In the genomic region with DNA sequence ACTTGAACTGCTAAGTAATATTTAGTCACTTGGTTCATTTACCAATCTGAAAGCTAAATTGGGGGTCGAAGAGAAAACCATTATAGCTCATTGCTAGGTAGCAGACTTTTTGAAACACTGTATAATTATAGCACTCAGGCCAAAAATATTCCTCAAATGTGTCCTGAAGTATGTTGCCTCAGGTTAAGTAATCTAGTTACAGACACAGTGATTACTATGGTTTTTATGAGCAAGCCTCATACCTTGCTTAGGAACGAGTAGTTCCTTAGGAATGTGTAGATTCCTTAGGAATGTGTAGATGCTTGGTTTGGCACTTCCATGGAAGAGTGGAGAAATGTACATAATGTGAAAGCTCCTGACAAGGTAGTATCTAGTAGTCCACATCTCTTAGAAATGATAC, we compare ENCODE assay signal across 29 cellular contexts.
DNase-seq lines count a peak whose midpoint lies in the region; ATAC-seq and TF ChIP-seq lines count a peak whose summit lies in the region.
"Had no signal": no experiment of that assay in that cellular context is flagged by ENCODE, and none has a peak within 500 bp of the region (broad histone marks: within the 10 kb centered on the region; RNA-seq: fewer than 3 reads in every experiment).

No MANE protein-coding gene starts in this region.

- intact Hi-C loops in tibial artery (cut with DNase I; ENCODE audit: low total_unique reads): no loop called here

- H3K4me3 ChIP-seq in tibial artery: no peak overlapping the region
- H3K4me3 ChIP-seq: dorsolateral prefrontal cortex, gastrocnemius medialis, SJCRH30, testis, vagina had no signal

- H3K27me3 ChIP-seq in foreskin keratinocyte: no peaks in the 10 kb centered on the region
- no peaks in the 10 kb centered on the region for H3K27me3 ChIP-seq in tibial artery
- H3K27me3 ChIP-seq: dorsolateral prefrontal cortex, gastrocnemius medialis, SJCRH30, testis, vagina had no signal

- H3K27ac Mint-ChIP-seq in HFFc6: peak overlapping the region; percentile 0; the same call in 1 of the 2 replicates
- H3K27ac Mint-ChIP-seq: activated B cell treated with CpG ODN at 0.5 μM for 24 hours; activated naive CD8-positive, alpha-beta T cell treated with anti-CD3 and anti-CD28 coated beads, Interleukin-2, amount 50 U/mL, for 24 hours; stimulated activated naive CD8-positive, alpha-beta T cell treated with anti-CD3 and anti-CD28 coated beads, Interleukin-15, Interleukin-2, amounts not matched to agents 100 ng/mL and 50 ng/mL, for 24 hours had no signal

- H3K27ac ChIP-seq in RWPE1: no peak overlapping the region
- no peak overlapping the region for H3K27ac ChIP-seq in foreskin keratinocyte
- H3K27ac ChIP-seq in tibial artery: no peak overlapping the region
- H3K27ac ChIP-seq: dorsolateral prefrontal cortex, gastrocnemius medialis, parathyroid adenoma, SJCRH30, testis, vagina had no signal

- H3K9me3 ChIP-seq in tibial artery: no peaks in the 10 kb centered on the region
- H3K9me3 ChIP-seq: gastrocnemius medialis, SJCRH30, testis, vagina had no signal

- no peak for TF ChIP-seq CTCF in HFFc6 (IDR thresholded peaks at IDR 0.05)
- no peak for TF ChIP-seq CTCF in RWPE1 (conservative IDR thresholded peaks at IDR 0.05; ENCODE audit: low read depth)
- TF ChIP-seq CTCF in foreskin keratinocyte (conservative IDR thresholded peaks at IDR 0.05): no peak
- TF ChIP-seq CTCF in tibial artery (IDR thresholded peaks at IDR 0.05): no peak

- H3K4me1 Mint-ChIP-seq in HFFc6 (ENCODE audit: low read depth): peaks cover 16% of the 10 kb centered on the region
- H3K4me1 Mint-ChIP-seq: activated B cell treated with CpG ODN at 0.5 μM for 24 hours; activated naive CD8-positive, alpha-beta T cell treated with anti-CD3 and anti-CD28 coated beads, Interleukin-2, amount 50 U/mL, for 24 hours had no signal

- peak; percentile 3 for DNase-seq in AG08395 (ENCODE audit: low spot score)
- DNase-seq in HFFc6: peak; percentile 54
- DNase-seq in RWPE1 (ENCODE audit: low spot score): peak; percentile 33
- peak; percentile 92 to 97 for DNase-seq in foreskin keratinocyte
- DNase-seq in activated CD8-positive, alpha-beta memory T cell treated with anti-CD3 and anti-CD28 coated beads for 24 hours: no peak
- no peak for DNase-seq in tibial artery
- no peak for DNase-seq in left lobe of liver (ENCODE audit: low spot score)
- no peak for DNase-seq in SW480 (ENCODE audit: low spot score)
- DNase-seq: activated B cell treated with CpG ODN at 0.5 μM for 24 hours; activated CD4-positive, alpha-beta T cell treated with anti-CD3 and anti-CD28 coated beads, Interleukin-2, amount 50 U/mL, for 1 hour; activated gamma-delta T cell treated with Interleukin-2 at 50 U/mL for 16 hours; activated naive CD8-positive, alpha-beta T cell treated with anti-CD3 and anti-CD28 coated beads, Interleukin-2, amount 50 U/mL, for 24 hours; activated T-cell treated with anti-CD3 and anti-CD28 coated beads, Interleukin-2, amount 50 U/mL, for 4 hours; dorsolateral prefrontal cortex; gastrocnemius medialis; H7; hippocampal formation; Karpas-422; MV-4-11; NCI-H1436 treated with DMSO at 0.1 percent for 48 hours; NCI-H2081 treated with DMSO at 0.1 percent for 48 hours; NCI-H2227 treated with DMSO at 0.1 percent for 48 hours; SJCRH30; stimulated activated CD4-positive, alpha-beta T cell treated with anti-CD3 and anti-CD28 coated beads, Interleukin-2, amount 100 ng/mL, for 24 hours; stimulated activated CD8-positive, alpha-beta memory T cell treated with anti-CD3 and anti-CD28 coated beads, Interleukin-4, amount 100 ng/mL, for 48 hours; testis had no signal

- H3K9me3 Mint-ChIP-seq in HFFc6: peaks cover 5% of the 10 kb centered on the region; the same call in 1 of the 2 replicates
- H3K9me3 Mint-ChIP-seq: activated T-cell treated with anti-CD3 and anti-CD28 coated beads, Interleukin-2, amount 50 U/mL, for 4 hours; stimulated activated naive CD8-positive, alpha-beta T cell treated with anti-CD3 and anti-CD28 coated beads, Interleukin-15, Interleukin-2, amounts not matched to agents 100 ng/mL and 50 ng/mL, for 24 hours had no signal

- no peaks in the 10 kb centered on the region for H3K36me3 ChIP-seq in tibial artery
- H3K36me3 ChIP-seq: gastrocnemius medialis, SJCRH30, vagina had no signal

- CTCF ChIA-PET in RWPE1 (lab: Yijun Ruan, JAX): no interaction called here

- ATAC-seq in foreskin keratinocyte (peak; percentile 96), left lobe of liver (no peak)
- ATAC-seq: activated naive CD8-positive, alpha-beta T cell treated with anti-CD3 and anti-CD28 coated beads, Interleukin-2, amount 50 U/mL, for 24 hours; activated T-cell treated with anti-CD3 and anti-CD28 coated beads, Interleukin-2, amount 50 U/mL, for 4 hours; gastrocnemius medialis had no signal

- H3K4me1 ChIP-seq in foreskin keratinocyte (no peaks in the 10 kb centered on the region), tibial artery (no peaks in the 10 kb centered on the region)
- H3K4me1 ChIP-seq: gastrocnemius medialis, parathyroid adenoma, SJCRH30, testis, vagina had no signal

- no peak overlapping the region for H3K4me3 Mint-ChIP-seq in HFFc6
- H3K4me3 Mint-ChIP-seq: activated B cell treated with CpG ODN at 0.5 μM for 24 hours; activated naive CD8-positive, alpha-beta T cell treated with anti-CD3 and anti-CD28 coated beads, Interleukin-2, amount 50 U/mL, for 24 hours; activated T-cell treated with anti-CD3 and anti-CD28 coated beads, Interleukin-2, amount 50 U/mL, for 4 hours; stimulated activated naive CD8-positive, alpha-beta T cell treated with anti-CD3 and anti-CD28 coated beads, Interleukin-15, Interleukin-2, amounts not matched to agents 100 ng/mL and 50 ng/mL, for 24 hours had no signal

- H3K27me3 Mint-ChIP-seq in HFFc6 (ENCODE audit: insufficient read depth): no peaks in the 10 kb centered on the region
- H3K27me3 Mint-ChIP-seq: activated B cell treated with CpG ODN at 0.5 μM for 24 hours; stimulated activated naive CD8-positive, alpha-beta T cell treated with anti-CD3 and anti-CD28 coated beads, Interleukin-15, Interleukin-2, amounts not matched to agents 100 ng/mL and 50 ng/mL, for 24 hours had no signal

- POLR2A ChIA-PET in RWPE1 (lab: Yijun Ruan, JAX; ENCODE audit: low non-redundant PET): no interaction called here

- peaks cover 5% of the 10 kb centered on the region; the same call in 1 of the 2 replicates for H3K36me3 Mint-ChIP-seq in HFFc6 (ENCODE audit: low read depth)

Comparison
In these comparisons a context has a peak if more than half of its experiments do, and no peak if none do; other contexts are left out.
1. DNase-seq: peak in AG08395 (single experiment), HFFc6 (single experiment), RWPE1 (single experiment) and foreskin keratinocyte (2 of 2); none in activated CD8-positive, alpha-beta memory T cell treated with anti-CD3 and anti-CD28 coated beads for 24 hours (single experiment), tibial artery (0 of 2), left lobe of liver (single experiment) and SW480 (single experiment).